Comparison of ENCODE assay signal across 25 cellular contexts in the genomic region with DNA sequence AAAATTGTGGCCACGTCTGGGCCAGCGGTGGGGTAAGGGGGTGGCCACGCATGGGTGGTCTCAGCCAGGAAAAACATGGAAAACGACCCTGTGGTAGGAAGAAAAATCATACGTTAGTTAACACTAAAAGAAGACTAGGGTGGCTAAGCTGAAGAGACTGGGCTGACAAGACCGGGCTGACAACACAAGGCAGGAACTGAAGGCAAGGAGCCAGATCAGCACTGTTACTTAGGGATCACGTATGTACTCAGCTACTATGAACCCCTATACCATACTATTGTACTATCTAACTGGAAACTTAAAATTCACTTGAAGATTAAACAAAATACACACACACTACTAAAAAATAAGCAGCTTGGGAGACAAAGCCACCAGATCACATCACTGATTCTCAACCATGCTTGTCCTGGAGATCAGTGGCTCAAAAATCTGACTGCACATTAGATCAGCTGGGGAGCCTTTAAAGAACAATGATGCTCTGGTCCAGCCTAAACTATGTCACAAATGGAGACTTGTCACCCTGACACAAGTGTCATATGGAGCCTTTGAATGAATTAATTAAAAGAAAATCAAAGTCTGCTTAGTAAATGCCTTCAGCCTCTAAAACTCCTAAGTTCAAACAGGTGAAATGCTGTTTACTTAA. TPM values are rescaled to one million over a fixed set of nuclear protein-coding genes. Genes with fewer than 3 reads are reported as not detected.
A peak's percentile ranks its signal among the peaks of the same experiment; 100 is the strongest.
DNase-seq lines count a peak whose midpoint lies in the region; ATAC-seq, FAIRE-seq and TF ChIP-seq lines count a peak whose summit lies in the region.
"Had no signal": no experiment of that assay in that cellular context is flagged by ENCODE, and none has a peak within 500 bp of the region (broad histone marks: within the 10 kb centered on the region; RNA-seq: fewer than 3 reads in every experiment).

No MANE protein-coding gene starts in this region.

- peak in 3 of 4 donors; percentile 46 to 65 (median 53) for ATAC-seq in right lobe of liver
- no peak for ATAC-seq in HepG2
- peak; percentile 52 for ATAC-seq in upper lobe of right lung
- ATAC-seq: CD8-positive, alpha-beta T cell; stimulated activated effector memory CD8-positive, alpha-beta T cell treated with anti-CD3 and anti-CD28 coated beads, Interleukin-12 subunit alpha, Interleukin-12 subunit beta, amount 100 ng/mL, for 72 hours had no signal

- FAIRE-seq in HepG2 (lab: Jason Lieb, UNC), result no peak
- FAIRE-seq: urothelium cell line had no signal

- TF ChIP-seq CTCF in right lobe of liver (IDR thresholded peaks at IDR 0.05) (no peak), HepG2 (CRISPR knock-in tag; IDR thresholded peaks at IDR 0.05) (no peak), endothelial cell (IDR thresholded peaks at IDR 0.05; ENCODE audit: unreplicated experiment) (no peak), neural progenitor cell (IDR thresholded peaks at IDR 0.05) (no peak), upper lobe of right lung (IDR thresholded peaks at IDR 0.05) (no peak), smooth muscle cell (IDR thresholded peaks at IDR 0.05; ENCODE audit: borderline replicate concordance, insufficient read depth, poor library complexity, severe bottlenecking) (no peak)

- WGBS in right lobe of liver (ENCODE audit: insufficient coverage, low coverage, low lambda C conversion rate, missing lambda C conversion rate), result 57% methylated on average over 6 of the region's 7 CpGs
- WGBS in HepG2 (ENCODE audit: low lambda C conversion rate), result 80% methylated on average over 7 of the region's 7 CpGs
- WGBS in smooth muscle cell (ENCODE audit: low lambda C conversion rate), result 70% methylated on average over 7 of the region's 7 CpGs

- no peak for TF ChIP-seq RAD21 in HepG2 (CRISPR knock-in tag; IDR thresholded peaks at IDR 0.05)

- H3K4me3 ChIP-seq in right lobe of liver (no peak overlapping the region), HepG2 (replicated peaks in 1 of 3; ENCODE audit: insufficient read depth in 1 of 3, low read depth in 2 of 3, low read length in 3 of 3) (no peak overlapping the region), neural progenitor cell (no peak overlapping the region), upper lobe of right lung (no peak overlapping the region), smooth muscle cell (no peak overlapping the region)
- H3K4me3 ChIP-seq: esophagus muscularis mucosa had no signal

- peaks cover 100% of the 10 kb centered on the region for H3K79me2 ChIP-seq in HepG2 (ENCODE audit: insufficient read depth, low read length)
- H3K79me2 ChIP-seq in neural progenitor cell (ENCODE audit: low read depth), result peaks cover 100% of the 10 kb centered on the region
- peaks cover 100% of the 10 kb centered on the region for H3K79me2 ChIP-seq in smooth muscle cell (ENCODE audit: low read depth)

- H3K36me3 Mint-ChIP-seq in endothelial cell (ENCODE audit: low read depth, unreplicated experiment) (no peaks in the 10 kb centered on the region), neural progenitor cell (no peaks in the 10 kb centered on the region)
- H3K36me3 Mint-ChIP-seq: CD8-positive, alpha-beta T cell; immature natural killer cell; natural killer cell had no signal

- intact Hi-C loops in right lobe of liver (cut with DNase I) (no loop called here), HepG2 (cut with micrococcal nuclease; ENCODE audit: unreplicated experiment) (no loop called here), upper lobe of right lung (cut with DNase I) (no loop called here)

- in situ Hi-C loops in HepG2 (cut with HindIII; ENCODE audit: extremely low pct_ligation_motif_present, low pct_unique_long_range_greater_than_20kb), result loop anchor here (25.0 kb wide), 1 partner anchor 656 kb away; a partner anchor contains a TSS

- TF ChIP-seq POLR2A in right lobe of liver (IDR thresholded peaks at IDR 0.05) (no peak), HepG2 (IDR thresholded peaks at IDR 0.05; ENCODE audit: insufficient read depth in 1 of 2, low read depth in 2 of 2, low read length in 2 of 2) (no peak)

- H3K9me3 Mint-ChIP-seq in endothelial cell (ENCODE audit: unreplicated experiment) (no peaks in the 10 kb centered on the region), neural progenitor cell (peaks cover 1% of the 10 kb centered on the region)
- H3K9me3 Mint-ChIP-seq: activated naive CD4-positive, alpha-beta T cell treated with anti-CD3 and anti-CD28 coated beads, Interleukin-2, amount 50 U/mL, for 24 hours; brain; CD8-positive, alpha-beta T cell; immature natural killer cell; memory B cell; natural killer cell; stimulated activated effector memory CD8-positive, alpha-beta T cell treated with anti-CD3 and anti-CD28 coated beads, Interleukin-12 subunit alpha, Interleukin-12 subunit beta, amount 100 ng/mL, for 72 hours; T-helper 1 cell treated with Interleukin-12 subunit alpha and Interleukin-12 subunit beta and Interleukin-4 antibody, amounts not matched to agents 30 μg/mL and 1 μg/mL, for 36 hours had no signal

- H3K4me3 Mint-ChIP-seq in endothelial cell (ENCODE audit: unreplicated experiment) (no peak overlapping the region), neural progenitor cell (no peak overlapping the region)
- H3K4me3 Mint-ChIP-seq: CD8-positive, alpha-beta T cell; immature natural killer cell; memory B cell; natural killer cell; stimulated activated effector memory CD8-positive, alpha-beta T cell treated with anti-CD3 and anti-CD28 coated beads, Interleukin-12 subunit alpha, Interleukin-12 subunit beta, amount 100 ng/mL, for 72 hours; T-helper 1 cell treated with Interleukin-12 subunit alpha and Interleukin-12 subunit beta and Interleukin-4 antibody, amounts not matched to agents 30 μg/mL and 1 μg/mL, for 36 hours had no signal

- H3K9ac ChIP-seq in HepG2 (ENCODE audit: insufficient read depth, low read depth, low read length) (no peak overlapping the region), neural progenitor cell (no peak overlapping the region), smooth muscle cell (ENCODE audit: low read depth) (no peak overlapping the region)

- no peak overlapping the region for H3K27ac ChIP-seq in right lobe of liver
- no peak overlapping the region for H3K27ac ChIP-seq in HepG2 (ENCODE audit: extremely low read length, insufficient read depth, low read length)
- H3K27ac ChIP-seq in neural progenitor cell, result no peak overlapping the region
- H3K27ac ChIP-seq in upper lobe of right lung, result no peak overlapping the region
- no peak overlapping the region for H3K27ac ChIP-seq in smooth muscle cell (ENCODE audit: low read depth)
- H3K27ac ChIP-seq: esophagus muscularis mucosa had no signal

- H3K4me1 ChIP-seq in right lobe of liver (peaks cover 0 to 36% (median 8%) of the 10 kb centered on the region in 4 donors), HepG2 (ENCODE audit: insufficient read depth, low read length) (peaks cover 40% of the 10 kb centered on the region), neural progenitor cell (peaks cover 66% of the 10 kb centered on the region), upper lobe of right lung (peaks cover 43% of the 10 kb centered on the region), smooth muscle cell (ENCODE audit: low read depth) (peaks cover 47% of the 10 kb centered on the region)

- H3K4me2 ChIP-seq in HepG2 (ENCODE audit: low read depth, low read length) (no peak overlapping the region), neural progenitor cell (peak overlapping the region; percentile 53), smooth muscle cell (no peak overlapping the region)

- BruUV-seq in HepG2 (replicated peaks; lab: Mats Ljungman, UMichigan), result no TSS peak

- CTCF ChIA-PET in HepG2 (lab: Yijun Ruan, JAX; ENCODE audit: low intra/inter-chr PET ratio, low total read pairs), result no interaction called here

- H3K27me3 ChIP-seq in right lobe of liver, result no peaks in the 10 kb centered on the region
- H3K27me3 ChIP-seq in HepG2 (ENCODE audit: control insufficient read depth in 1 of 2, insufficient read depth in 2 of 2, low read length in 2 of 2), result no peaks in the 10 kb centered on the region
- no peaks in the 10 kb centered on the region for H3K27me3 ChIP-seq in neural progenitor cell
- H3K27me3 ChIP-seq in upper lobe of right lung, result no peaks in the 10 kb centered on the region
- no peaks in the 10 kb centered on the region for H3K27me3 ChIP-seq in smooth muscle cell (ENCODE audit: low read depth)
- H3K27me3 ChIP-seq: esophagus muscularis mucosa had no signal

- H3K27me3 Mint-ChIP-seq in endothelial cell (ENCODE audit: unreplicated experiment) (peaks cover 4% of the 10 kb centered on the region), neural progenitor cell (ENCODE audit: insufficient read depth, low read depth) (no peaks in the 10 kb centered on the region)
- H3K27me3 Mint-ChIP-seq: activated naive CD4-positive, alpha-beta T cell treated with anti-CD3 and anti-CD28 coated beads, Interleukin-2, amount 50 U/mL, for 24 hours; brain; memory B cell had no signal

- H3K9me3 ChIP-seq in right lobe of liver (no peaks in the 10 kb centered on the region), HepG2 (ENCODE audit: low read length) (no peaks in the 10 kb centered on the region), neural progenitor cell (ENCODE audit: low read depth) (no peaks in the 10 kb centered on the region), upper lobe of right lung (no peaks in the 10 kb centered on the region), smooth muscle cell (replicated peaks; ENCODE audit: low read depth) (no peaks in the 10 kb centered on the region)
- H3K9me3 ChIP-seq: esophagus muscularis mucosa had no signal

- no peak for DNase-seq in right lobe of liver
- no peak for DNase-seq in HepG2 (ENCODE audit: low spot score)
- DNase-seq in endothelial cell (ENCODE audit: low spot score), result no peak
- no peak for DNase-seq in neural progenitor cell (ENCODE audit: low spot score)
- no peak for DNase-seq in upper lobe of right lung
- DNase-seq in stimulated activated CD4-positive, alpha-beta T cell treated with anti-CD3 and anti-CD28 coated beads, Interleukin-12 subunit alpha, Interleukin-12 subunit beta, amount 100 ng/mL, for 4 hours, result no peak
- no peak for DNase-seq in smooth muscle cell (lab: John Stamatoyannopoulos, UW; ENCODE audit: unreplicated experiment)
- DNase-seq in H4 (ENCODE audit: low spot score), result no peak
- DNase-seq: activated CD4-positive, CD25-positive, alpha-beta regulatory T cell; activated T-cell treated with anti-CD3 and anti-CD28 coated beads, Interleukin-2, amount 50 U/mL, for 48 hours; CD8-positive, alpha-beta T cell; DND-41; H7; immature natural killer cell; natural killer cell; NCI-H2029; NCI-H446; SIG-M5 had no signal

- H3K27ac Mint-ChIP-seq in endothelial cell (ENCODE audit: unreplicated experiment) (peak overlapping the region; percentile 65), neural progenitor cell (no peak overlapping the region)
- H3K27ac Mint-ChIP-seq: activated naive CD4-positive, alpha-beta T cell treated with anti-CD3 and anti-CD28 coated beads, Interleukin-2, amount 50 U/mL, for 24 hours; memory B cell; T-helper 1 cell treated with Interleukin-12 subunit alpha and Interleukin-12 subunit beta and Interleukin-4 antibody, amounts not matched to agents 30 μg/mL and 1 μg/mL, for 36 hours had no signal

- no peak for TF ChIP-seq EP300 in HepG2 (IDR thresholded peaks at IDR 0.05; ENCODE audit: low read depth in 2 of 2, low read length in 2 of 2)
- no peak for TF ChIP-seq EP300 in HepG2 (CRISPR knock-in tag; IDR thresholded peaks at IDR 0.05; ENCODE audit: borderline replicate concordance)

- POLR2A ChIA-PET in HepG2 (lab: Yijun Ruan, JAX), result no interaction called here

- H3K4me1 Mint-ChIP-seq in endothelial cell (ENCODE audit: unreplicated experiment) (peaks cover 59% of the 10 kb centered on the region), neural progenitor cell (peaks cover 27% of the 10 kb centered on the region)

- peaks cover 99% of the 10 kb centered on the region for H4K20me1 ChIP-seq in HepG2 (ENCODE audit: insufficient read depth, low read length)
- H4K20me1 ChIP-seq in neural progenitor cell (ENCODE audit: low read depth), result peaks cover 100% of the 10 kb centered on the region
- peaks cover 100% of the 10 kb centered on the region for H4K20me1 ChIP-seq in smooth muscle cell (ENCODE audit: low read depth)

- H2AFZ ChIP-seq in HepG2 (ENCODE audit: low read length) (no peak overlapping the region), neural progenitor cell (replicated peaks) (no peak overlapping the region), smooth muscle cell (ENCODE audit: low read depth) (no peak overlapping the region)

- H3F3A ChIP-seq in neural progenitor cell (ENCODE audit: low read depth) (peaks cover 11% of the 10 kb centered on the region), smooth muscle cell (ENCODE audit: low read depth) (no peaks in the 10 kb centered on the region)

- H3K36me3 ChIP-seq in right lobe of liver (no peaks in the 10 kb centered on the region), HepG2 (replicated peaks in 1 of 2; ENCODE audit: control insufficient read depth in 1 of 2, insufficient read depth in 2 of 2, low read length in 2 of 2) (0 out of 5 replicates have a peak, but pooled peaks cover 0 to 1% of the 10 kb centered on the region in 2 experiments), neural progenitor cell (no peaks in the 10 kb centered on the region), upper lobe of right lung (no peaks in the 10 kb centered on the region), smooth muscle cell (ENCODE audit: low read depth) (no peaks in the 10 kb centered on the region)
- H3K36me3 ChIP-seq: esophagus muscularis mucosa had no signal

RNA-seq across cellular contexts. Expression of a gene that starts 40.4 kb away (rescaled TPM):
- 1 to 10 TPM; 4.2 to 8.7 (median 5.4) TPM for total RNA-seq in right lobe of liver
- 6.1 and 13.2 TPM in 2 replicates for total RNA-seq in HepG2 (2016; rRNA removed; fragmentation: Illumina TruSeq; extraction: Trizol)
- 1.0 and 1.2 TPM in 2 replicates for total RNA-seq in HepG2 (2016; cell fraction: cytosol; rRNA removed; fragmentation: Illumina TruSeq; extraction: Trizol; ENCODE audit: low read depth)
- total RNA-seq in HepG2 (2016; cell fraction: insoluble cytoplasmic fraction; rRNA removed; fragmentation: Illumina TruSeq; extraction: Trizol), result 6.3 and 12.2 TPM in 2 replicates
- total RNA-seq in HepG2 (2016; cell fraction: membrane; rRNA removed; fragmentation: Illumina TruSeq; extraction: Trizol), result 7.7 and 7.8 TPM in 2 replicates
- 8.8 and 10.1 TPM in 2 replicates for total RNA-seq in HepG2 (2016; cell fraction: nucleus; rRNA removed; fragmentation: Illumina TruSeq; extraction: Trizol)
- polyA plus RNA-seq in HepG2 (2011; rRNA removed), result 8.0 and 10.7 TPM in 2 replicates
- polyA plus RNA-seq in HepG2 (2011; cell fraction: cytosol; rRNA removed), result 4.9 and 7.5 TPM in 2 replicates
- 5.2 and 6.1 TPM in 2 replicates for polyA plus RNA-seq in HepG2 (2011; cell fraction: nucleus; rRNA removed)
- polyA plus RNA-seq in HepG2 (2012), result 15.4 and 18.6 TPM in 2 replicates
- polyA plus RNA-seq in HepG2 (2016; cell fraction: cytosol; fragmentation: Illumina TruSeq; extraction: Trizol; ENCODE audit: low read depth), result 1.4 TPM in 2 replicates
- polyA plus RNA-seq in HepG2 (2016; cell fraction: insoluble cytoplasmic fraction; fragmentation: Illumina TruSeq; extraction: Trizol; ENCODE audit: low read depth), result 16.6 TPM in 2 replicates
- 6.0 and 6.1 TPM in 2 replicates for polyA plus RNA-seq in HepG2 (2016; cell fraction: membrane; fragmentation: Illumina TruSeq; extraction: Trizol; ENCODE audit: low read depth)
- 13.8 and 14.7 TPM in 2 replicates for polyA plus RNA-seq in HepG2 (2016; cell fraction: nucleus; fragmentation: Illumina TruSeq; extraction: Trizol; ENCODE audit: insufficient read depth, low read depth)
- 2.2 and 5.2 TPM in 2 replicates for polyA minus RNA-seq in HepG2 (2011; rRNA and poly(A)+ RNA removed; ENCODE audit: low replicate concordance)
- polyA minus RNA-seq in HepG2 (2011; cell fraction: cytosol; rRNA and poly(A)+ RNA removed), result 13.5 and 13.7 TPM in 2 replicates
- 17.0 and 23.4 TPM in 2 replicates for polyA minus RNA-seq in HepG2 (2011; cell fraction: nucleus; rRNA and poly(A)+ RNA removed)
- 40.7 TPM for total RNA-seq in endothelial cell (ENCODE audit: unreplicated experiment)
- total RNA-seq in neural progenitor cell (ENCODE audit: low replicate concordance), result 15.0 and 25.2 TPM in 2 replicates
- total RNA-seq in upper lobe of right lung, result 22.5 TPM
- 26.2 and 29.1 TPM in 2 replicates for total RNA-seq in smooth muscle cell
- 3.1 and 4.6 TPM in 2 replicates for polyA plus RNA-seq in smooth muscle cell
- total RNA-seq in H4 (2014; rRNA removed; shearing (Covaris generic)), result 4.4 and 6.1 TPM in 2 replicates
